In genomic region chr9:2023532-2023931, GRCh38 we compare ENCODE assay signal across 8 cellular contexts. TPM values are rescaled to one million over a fixed set of nuclear protein-coding genes. Genes with fewer than 3 reads are reported as not detected.
DNase-seq lines count a peak whose midpoint lies in the region; ATAC-seq lines count a peak whose summit lies in the region.

No MANE protein-coding gene starts in this region.

- H3K9me3 Mint-ChIP-seq in CD4-positive, CD25-positive, alpha-beta regulatory T cell, result no peaks in the 10 kb centered on the region
- no peaks in the 10 kb centered on the region for H3K9me3 Mint-ChIP-seq in T-helper 2 cell treated with Interferon-gamma antibody and Interleukin-4, amounts not matched to agents 5 μg/mL and 100 μg/mL, for 36 hours
- no peaks in the 10 kb centered on the region for H3K9me3 Mint-ChIP-seq in memory B cell

- no peak for ATAC-seq in CD4-positive, CD25-positive, alpha-beta regulatory T cell (ENCODE audit: low read depth in 2 of 2)
- ATAC-seq in GM19467 (IDR thresholded peaks at IDR 0.05; ENCODE audit: unreplicated experiment), result peak; percentile 70
- peak; percentile 46 for ATAC-seq in memory B cell (ENCODE audit: low read depth)

- peak overlapping the region; percentile 77 to 92 (median 89) for H3K27ac Mint-ChIP-seq in CD4-positive, CD25-positive, alpha-beta regulatory T cell
- peak overlapping the region; percentile 94 for H3K27ac Mint-ChIP-seq in T-helper 2 cell treated with Interferon-gamma antibody and Interleukin-4, amounts not matched to agents 5 μg/mL and 100 μg/mL, for 36 hours
- peak overlapping the region; percentile 16 for H3K27ac Mint-ChIP-seq in memory B cell

- peak in 1 of 3 donors; percentile 28 for DNase-seq in CD4-positive, CD25-positive, alpha-beta regulatory T cell
- peak; percentile 58 for DNase-seq in T-helper 2 cell treated with Interferon-gamma antibody and Interleukin-4, amounts not matched to agents 5 μg/mL and 100 μg/mL, for 36 hours (ENCODE audit: low spot score)
- DNase-seq in memory B cell (ENCODE audit: low spot score in 2 of 2) (no peak), NCI-H1092 treated with DMSO at 0.1 percent for 48 hours (lab: John Stamatoyannopoulos, UW) (no peak), OCI-M2 (lab: John Stamatoyannopoulos, UW; ENCODE audit: unreplicated experiment) (no peak), GM19240 (ENCODE audit: insufficient read length, low spot score) (no peak)
- DNase-seq in activated CD8-positive, alpha-beta memory T cell treated with anti-CD3 and anti-CD28 coated beads for 24 hours, result no peak

- H3K27me3 Mint-ChIP-seq in CD4-positive, CD25-positive, alpha-beta regulatory T cell, result no peaks in the 10 kb centered on the region
- H3K27me3 Mint-ChIP-seq in T-helper 2 cell treated with Interferon-gamma antibody and Interleukin-4, amounts not matched to agents 5 μg/mL and 100 μg/mL, for 36 hours (ENCODE audit: low read depth), result no peaks in the 10 kb centered on the region
- H3K27me3 Mint-ChIP-seq in memory B cell, result no peaks in the 10 kb centered on the region

- peaks cover 69 to 98% (median 90%) of the 10 kb centered on the region in 4 donors for H3K4me1 Mint-ChIP-seq in CD4-positive, CD25-positive, alpha-beta regulatory T cell
- peaks cover 92% of the 10 kb centered on the region for H3K4me1 Mint-ChIP-seq in T-helper 2 cell treated with Interferon-gamma antibody and Interleukin-4, amounts not matched to agents 5 μg/mL and 100 μg/mL, for 36 hours (ENCODE audit: low read depth)
- H3K4me1 Mint-ChIP-seq in memory B cell, result peaks cover 65% of the 10 kb centered on the region

- no peaks in the 10 kb centered on the region for H3K27me3 ChIP-seq in CD4-positive, CD25-positive, alpha-beta regulatory T cell (ENCODE audit: control insufficient read depth, insufficient read depth, low read length)

- peak overlapping the region; percentile 66 for H3K4me3 ChIP-seq in CD4-positive, CD25-positive, alpha-beta regulatory T cell (ENCODE audit: low read depth, low read length)

- peak overlapping the region; percentile 50 for H3K27ac ChIP-seq in CD4-positive, CD25-positive, alpha-beta regulatory T cell (ENCODE audit: insufficient read depth, low read length, poor library complexity, severe bottlenecking)

- H3K36me3 ChIP-seq in CD4-positive, CD25-positive, alpha-beta regulatory T cell (ENCODE audit: control insufficient read depth, insufficient read depth, low read length), result no peaks in the 10 kb centered on the region

- peaks cover 10% of the 10 kb centered on the region for H3K36me3 Mint-ChIP-seq in CD4-positive, CD25-positive, alpha-beta regulatory T cell
- H3K36me3 Mint-ChIP-seq in T-helper 2 cell treated with Interferon-gamma antibody and Interleukin-4, amounts not matched to agents 5 μg/mL and 100 μg/mL, for 36 hours (ENCODE audit: low read depth), result peaks cover 42% of the 10 kb centered on the region
- peaks cover 2% of the 10 kb centered on the region for H3K36me3 Mint-ChIP-seq in memory B cell

- peak overlapping the region; percentile 54 to 75 (median 68) for H3K4me3 Mint-ChIP-seq in CD4-positive, CD25-positive, alpha-beta regulatory T cell
- peak overlapping the region; percentile 85 for H3K4me3 Mint-ChIP-seq in T-helper 2 cell treated with Interferon-gamma antibody and Interleukin-4, amounts not matched to agents 5 μg/mL and 100 μg/mL, for 36 hours
- H3K4me3 Mint-ChIP-seq in memory B cell, result no peak overlapping the region

- H3K4me1 ChIP-seq in CD4-positive, CD25-positive, alpha-beta regulatory T cell (ENCODE audit: control insufficient read depth, insufficient read depth, low read length, poor library complexity, severe bottlenecking), result peaks cover 96% of the 10 kb centered on the region

- H3K9me3 ChIP-seq in CD4-positive, CD25-positive, alpha-beta regulatory T cell (ENCODE audit: control insufficient read depth in 2 of 2, low read length in 2 of 2), result no peaks in the 10 kb centered on the region

RNA-seq across cellular contexts. Expression of gene SMARCA2, which starts 8.4 kb away (rescaled TPM):
- total RNA-seq in CD4-positive, CD25-positive, alpha-beta regulatory T cell, result 298 TPM
- 10 to 100 TPM; 28.7 to 45.5 (median 34.9) TPM for polyA plus RNA-seq in CD4-positive, CD25-positive, alpha-beta regulatory T cell

Comparison
In these comparisons a context has a peak if more than half of its experiments do, and no peak if none do; other contexts are left out.
1. ATAC-seq: peak in GM19467 (single experiment) and memory B cell (single experiment); none in CD4-positive, CD25-positive, alpha-beta regulatory T cell (0 of 2).
2. H3K27ac Mint-ChIP-seq: peak in every context shown above with its lines; median percentile 94 in T-helper 2 cell treated with Interferon-gamma antibody and Interleukin-4, amounts not matched to agents 5 μg/mL and 100 μg/mL, for 36 hours; 89 in CD4-positive, CD25-positive, alpha-beta regulatory T cell; 16 in memory B cell.